Comparison of ENCODE assay signal across 1 cellular context in genomic region chr10:59906417-59907202, GRCh38.
TF ChIP-seq lines count a peak whose summit lies in the region.

Gene CCDC6, minus strand, starts transcription at chr10:59906556. Its CDS starts 132 bp downstream, at chr10:59906424.

TF ChIP-seq in K562, 482 proteins besides CTCF, POLR2A, EP300 and RAD21 (continued from another document and continues in another):
- TF ChIP-seq ZBTB40 (IDR thresholded peaks at IDR 0.05) (no peak; the same call in 1 of the 2 replicates), ZBTB40 (CRISPR knock-in tag; IDR thresholded peaks at IDR 0.05) (no peak), MXI1 (IDR thresholded peaks at IDR 0.05; ENCODE audit: low read depth, low read length) (peak; percentile 82), ZNF175 (CRISPR knock-in tag; IDR thresholded peaks at IDR 0.05; ENCODE audit: low read depth) (no peak), HDAC6 (IDR thresholded peaks at IDR 0.05; ENCODE audit: low read depth, low read length) (no peak), RNF2 (IDR thresholded peaks at IDR 0.05) (peak; percentile 83), ESRRB (CRISPR knock-in tag; IDR thresholded peaks at IDR 0.05; ENCODE audit: borderline replicate concordance) (no peak), PRDM10 (IDR thresholded peaks at IDR 0.05; ENCODE audit: partially characterized antibody) (peak; percentile 17), TBP (optimal IDR thresholded peaks at IDR 0.05; ENCODE audit: low read depth, low read length) (peak; percentile 65), THAP7 (CRISPR knock-in tag; IDR thresholded peaks at IDR 0.05) (0 out of 2 replicates have a peak, but pooled peaks have one; percentile 68), YY1 (IDR thresholded peaks at IDR 0.05; ENCODE audit: borderline replicate concordance in 1 of 3, control insufficient read depth in 1 of 3, extremely low read depth in 1 of 3, insufficient read depth in 3 of 3, insufficient read length in 1 of 3, insufficient replicate concordance in 2 of 3, low read depth in 1 of 3, low read length in 2 of 3) (peak; percentile 62 to 93 (median 80)), NUFIP1 (IDR thresholded peaks at IDR 0.05; ENCODE audit: partially characterized antibody) (no peak), RBM39 (optimal IDR thresholded peaks at IDR 0.05; ENCODE audit: low read depth, low read length) (no peak), ZKSCAN1 (IDR thresholded peaks at IDR 0.05; ENCODE audit: low read depth, low read length) (0 out of 2 replicates have a peak, but pooled peaks have one; percentile 8), ZBED1 (IDR thresholded peaks at IDR 0.05) (no peak), GABPB1 (CRISPR knock-in tag; IDR thresholded peaks at IDR 0.05) (peak; percentile 27; the same call in 1 of the 2 replicates), CXXC5 (CRISPR knock-in tag; IDR thresholded peaks at IDR 0.05) (peak; percentile 90), ZNF24 (IDR thresholded peaks at IDR 0.05) (0 out of 2 replicates have a peak, but pooled peaks have one; percentile 6), MTF1 (CRISPR knock-in tag; IDR thresholded peaks at IDR 0.05; ENCODE audit: borderline replicate concordance) (no peak), TEAD1 (CRISPR knock-in tag; IDR thresholded peaks at IDR 0.05) (peak in 1 of 2 experiments; percentile 78; a peak in 2 of 4 replicates), ZFP36 (IDR thresholded peaks at IDR 0.05; ENCODE audit: low read depth, low read length, partially characterized antibody) (peak; percentile 39), LARP7 (IDR thresholded peaks at IDR 0.05) (no peak), ZBTB43 (CRISPR knock-in tag; IDR thresholded peaks at IDR 0.05) (no peak), GATAD2B (IDR thresholded peaks at IDR 0.05; ENCODE audit: borderline replicate concordance) (peak; percentile 27; the same call in 1 of the 2 replicates), ZNF79 (CRISPR knock-in tag; IDR thresholded peaks at IDR 0.05; ENCODE audit: low read depth) (no peak), ZNF224 (CRISPR knock-in tag; IDR thresholded peaks at IDR 0.05) (no peak; the same call in 1 of the 2 replicates), ID3 (CRISPR knock-in tag; IDR thresholded peaks at IDR 0.05) (no peak), ID3 (tag; IDR thresholded peaks at IDR 0.05) (peak; percentile 93), POLR3A (IDR thresholded peaks at IDR 0.05; ENCODE audit: borderline replicate concordance, extremely low read depth, insufficient read depth, insufficient read length) (no peak), BRCA1 (IDR thresholded peaks at IDR 0.05) (no peak), BRCA1 (CRISPR knock-in tag; IDR thresholded peaks at IDR 0.05) (0 out of 2 replicates have a peak, but pooled peaks have one; percentile 58), NBN (IDR thresholded peaks at IDR 0.05; ENCODE audit: low read depth) (peak; percentile 14; the same call in 1 of the 2 replicates), GATA2 (CRISPR knock-in tag; IDR thresholded peaks at IDR 0.05) (no peak), NFE2L1 (tag; IDR thresholded peaks at IDR 0.05; ENCODE audit: borderline replicate concordance, low read depth) (no peak), EWSR1 (IDR thresholded peaks at IDR 0.05; ENCODE audit: borderline replicate concordance, low read depth, partially characterized antibody) (no peak), NR4A1 (CRISPR knock-in tag; IDR thresholded peaks at IDR 0.05) (peak; percentile 78), NR4A1 (tag; IDR thresholded peaks at IDR 0.05) (peak; percentile 56), ZNF263 (CRISPR knock-in tag; IDR thresholded peaks at IDR 0.05; ENCODE audit: borderline replicate concordance) (0 out of 2 replicates have a peak, but pooled peaks have one; percentile 56), PHF20 (IDR thresholded peaks at IDR 0.05; ENCODE audit: partially characterized antibody) (peak; percentile 67), TAF9B (IDR thresholded peaks at IDR 0.05; ENCODE audit: partially characterized antibody) (peak; percentile 50)
- TF ChIP-seq, protein P1, sequence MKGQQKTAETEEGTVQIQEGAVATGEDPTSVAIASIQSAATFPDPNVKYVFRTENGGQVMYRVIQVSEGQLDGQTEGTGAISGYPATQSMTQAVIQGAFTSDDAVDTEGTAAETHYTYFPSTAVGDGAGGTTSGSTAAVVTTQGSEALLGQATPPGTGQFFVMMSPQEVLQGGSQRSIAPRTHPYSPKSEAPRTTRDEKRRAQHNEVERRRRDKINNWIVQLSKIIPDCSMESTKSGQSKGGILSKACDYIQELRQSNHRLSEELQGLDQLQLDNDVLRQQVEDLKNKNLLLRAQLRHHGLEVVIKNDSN (CRISPR knock-in tag; IDR thresholded peaks at IDR 0.05) = peak; percentile 77
- TF ChIP-seq, protein P2, sequence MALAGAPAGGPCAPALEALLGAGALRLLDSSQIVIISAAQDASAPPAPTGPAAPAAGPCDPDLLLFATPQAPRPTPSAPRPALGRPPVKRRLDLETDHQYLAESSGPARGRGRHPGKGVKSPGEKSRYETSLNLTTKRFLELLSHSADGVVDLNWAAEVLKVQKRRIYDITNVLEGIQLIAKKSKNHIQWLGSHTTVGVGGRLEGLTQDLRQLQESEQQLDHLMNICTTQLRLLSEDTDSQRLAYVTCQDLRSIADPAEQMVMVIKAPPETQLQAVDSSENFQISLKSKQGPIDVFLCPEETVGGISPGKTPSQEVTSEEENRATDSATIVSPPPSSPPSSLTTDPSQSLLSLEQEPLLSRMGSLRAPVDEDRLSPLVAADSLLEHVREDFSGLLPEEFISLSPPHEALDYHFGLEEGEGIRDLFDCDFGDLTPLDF (CRISPR knock-in tag; IDR thresholded peaks at IDR 0.05) = peak; percentile 44; the same call in 1 of the 2 replicates
- TF ChIP-seq, protein P3, sequence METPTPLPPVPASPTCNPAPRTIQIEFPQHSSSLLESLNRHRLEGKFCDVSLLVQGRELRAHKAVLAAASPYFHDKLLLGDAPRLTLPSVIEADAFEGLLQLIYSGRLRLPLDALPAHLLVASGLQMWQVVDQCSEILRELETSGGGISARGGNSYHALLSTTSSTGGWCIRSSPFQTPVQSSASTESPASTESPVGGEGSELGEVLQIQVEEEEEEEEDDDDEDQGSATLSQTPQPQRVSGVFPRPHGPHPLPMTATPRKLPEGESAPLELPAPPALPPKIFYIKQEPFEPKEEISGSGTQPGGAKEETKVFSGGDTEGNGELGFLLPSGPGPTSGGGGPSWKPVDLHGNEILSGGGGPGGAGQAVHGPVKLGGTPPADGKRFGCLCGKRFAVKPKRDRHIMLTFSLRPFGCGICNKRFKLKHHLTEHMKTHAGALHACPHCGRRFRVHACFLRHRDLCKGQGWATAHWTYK (CRISPR knock-in tag; IDR thresholded peaks at IDR 0.05) = peak; percentile 84; the same call in 1 of the 2 replicates
